In the genomic region with DNA sequence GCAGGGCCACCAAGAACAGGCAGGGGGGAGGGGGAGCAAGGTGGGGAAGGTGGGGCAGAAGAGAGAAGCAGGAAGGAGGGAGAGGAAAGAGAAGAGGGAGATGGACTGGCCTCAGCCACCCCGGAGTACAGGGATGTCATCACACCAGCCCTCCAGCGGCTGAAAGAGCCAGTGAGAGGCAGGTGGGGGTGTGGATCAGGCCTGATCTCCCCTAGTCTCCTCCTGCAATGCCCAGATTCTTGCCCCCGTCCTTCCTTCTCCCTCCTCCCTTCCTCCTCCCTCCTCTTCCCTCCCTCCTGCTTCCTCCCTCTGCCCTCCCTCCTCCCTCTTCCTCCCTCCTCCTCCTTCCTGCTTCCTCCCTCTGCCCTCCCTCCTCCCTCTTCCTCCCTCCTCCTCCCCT, we compare ENCODE assay signal across 25 cellular contexts.
"Had no signal": no experiment of that assay in that cellular context is flagged by ENCODE, and none has a peak within 500 bp of the region (broad histone marks: within the 10 kb centered on the region; RNA-seq: fewer than 3 reads in every experiment).

No MANE protein-coding gene starts in this region.

- H3K4me1 ChIP-seq: colonic mucosa, parathyroid adenoma, right atrium auricular region, thyroid gland, upper lobe of left lung had no signal

- DNase-seq: activated CD4-positive, alpha-beta memory T cell treated with anti-CD3 and anti-CD28 coated beads, Interleukin-2, amount 10 ng/mL, durations not matched to agents 7 days and 5 days; activated CD4-positive, alpha-beta T cell treated with anti-CD3 and anti-CD28 coated beads for 1 hour; activated CD4-positive, alpha-beta T cell treated with anti-CD3 and anti-CD28 coated beads, Interleukin-2, amount 10 ng/mL, durations not matched to agents 7 days and 5 days; activated CD8-positive, alpha-beta memory T cell treated with anti-CD3 and anti-CD28 coated beads, Interleukin-2, amount 50 U/mL, for 48 hours; activated gamma-delta T cell; activated naive CD4-positive, alpha-beta T cell treated with anti-CD3 and anti-CD28 coated beads, Interleukin-2, amount 10 ng/mL, durations not matched to agents 7 days and 5 days; activated T-cell treated with anti-CD3 and anti-CD28 coated beads, Interleukin-2, amount 50 U/mL, for 24 hours; colonic mucosa; effector CD8-positive, alpha-beta T cell; esophagus squamous epithelium; foreskin melanocyte; left ventricle myocardium superior; stimulated activated CD4-positive, alpha-beta T cell treated with anti-CD3 and anti-CD28 coated beads, Interleukin-4, amount 100 ng/mL, for 1 hour; stimulated activated naive CD8-positive, alpha-beta T cell treated with anti-CD3 and anti-CD28 coated beads, Interleukin-15, amount 100 ng/mL, for 72 hours; T-helper 2 cell; thyroid gland had no signal

- H3K36me3 ChIP-seq: colonic mucosa, esophagus squamous epithelium, right atrium auricular region, thyroid gland, upper lobe of left lung, vagina had no signal

- H3K27ac ChIP-seq: colonic mucosa, epithelial cell of prostate, esophagus squamous epithelium, parathyroid adenoma, right atrium auricular region, thyroid gland, upper lobe of left lung, vagina had no signal

- ATAC-seq: left ventricle myocardium superior; stimulated activated effector memory CD8-positive, alpha-beta T cell treated with anti-CD3 and anti-CD28 coated beads, Interleukin-12 subunit alpha, Interleukin-12 subunit beta, amount 100 ng/mL, for 72 hours; stimulated activated naive CD8-positive, alpha-beta T cell treated with anti-CD3 and anti-CD28 coated beads, Interleukin-15, amount 100 ng/mL, for 72 hours had no signal

- H3K27me3 ChIP-seq: thyroid gland, vagina had no signal

- H3K9ac ChIP-seq: parathyroid adenoma had no signal

- FAIRE-seq: bronchial epithelial cell, endometrium, islet of Langerhans had no signal

- H3K4me3 ChIP-seq: colonic mucosa, esophagus squamous epithelium, right atrium auricular region, thyroid gland, upper lobe of left lung, vagina had no signal

- H3K9me3 ChIP-seq: colonic mucosa, esophagus squamous epithelium, right atrium auricular region, thyroid gland, upper lobe of left lung, vagina had no signal
